ENCODE assay signal across 9 cellular contexts in the genomic region with DNA sequence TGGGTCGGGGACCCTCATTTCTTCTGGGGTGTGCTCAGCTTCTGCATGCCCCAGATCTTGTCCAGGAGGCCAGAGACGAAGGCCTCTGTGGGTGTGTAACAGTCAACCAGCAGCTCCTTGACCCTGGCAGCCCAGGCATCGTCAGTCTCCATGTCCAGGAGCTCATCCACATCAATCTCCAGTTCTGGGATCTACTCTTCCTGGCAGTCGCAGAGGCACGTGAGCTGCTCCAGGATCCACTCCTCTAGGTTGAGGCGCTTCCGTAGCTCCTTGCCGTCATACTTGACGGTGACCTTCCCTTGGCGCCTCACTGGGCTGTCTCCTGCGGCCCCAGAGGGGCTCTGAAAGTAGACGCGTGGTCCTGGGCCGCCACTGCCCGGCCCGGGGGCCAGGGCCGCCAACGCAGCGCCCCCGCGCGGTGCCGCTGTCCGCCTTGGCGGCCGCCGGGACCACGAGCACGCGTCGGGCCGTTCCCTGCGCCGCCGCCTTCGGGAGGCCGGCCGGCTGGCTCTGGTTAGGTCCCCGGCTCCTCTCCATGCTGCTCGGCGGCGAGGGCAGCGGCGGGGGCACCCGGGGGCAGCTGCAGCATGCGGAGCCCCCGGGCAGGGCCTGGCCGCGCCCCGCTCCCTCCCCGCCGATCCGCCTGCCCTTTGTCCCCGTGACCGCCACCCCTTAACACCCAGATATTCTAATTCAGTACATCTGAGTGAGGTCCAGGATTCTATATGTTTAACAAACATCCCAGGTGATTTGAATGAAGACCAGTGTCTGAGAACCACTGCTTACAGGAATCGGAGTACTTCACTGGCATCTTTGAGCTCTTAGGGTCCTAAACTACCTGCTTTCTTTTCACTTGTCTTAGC.
DNase-seq lines count a peak whose midpoint lies in the region; ATAC-seq and TF ChIP-seq lines count a peak whose summit lies in the region.
"Had no signal": no experiment of that assay in that cellular context is flagged by ENCODE, and none has a peak within 500 bp of the region (broad histone marks: within the 10 kb centered on the region; RNA-seq: fewer than 3 reads in every experiment).

No MANE protein-coding gene starts in this region.

- peak overlapping the region; percentile 91 for H3K4me2 ChIP-seq in MM.1S (ENCODE audit: low read depth, low read length)
- H3K4me2 ChIP-seq in Karpas-422 (ENCODE audit: low read depth, low read length, poor library complexity, severe bottlenecking) = no peak overlapping the region

- no peaks in the 10 kb centered on the region for H3F3A ChIP-seq in MM.1S (ENCODE audit: insufficient read depth, low read length)

- H3K9me2 ChIP-seq in MM.1S (replicated peaks; ENCODE audit: insufficient read depth, low read length) (no peaks in the 10 kb centered on the region), Karpas-422 (replicated peaks; ENCODE audit: insufficient read depth, low read length) (no peaks in the 10 kb centered on the region)

- peak overlapping the region; percentile 59 to 65 for H3K4me3 Mint-ChIP-seq in effector memory CD8-positive, alpha-beta T cell
- H3K4me3 Mint-ChIP-seq in naive thymus-derived CD8-positive, alpha-beta T cell = peak overlapping the region; percentile 44 to 77 (median 72)

- H3K27ac ChIP-seq in MM.1S (ENCODE audit: low read length) = no peak overlapping the region
- H3K27ac ChIP-seq in Karpas-422 (ENCODE audit: low read length) = no peak overlapping the region
- H3K27ac ChIP-seq: SJCRH30 had no signal

- POLR2A ChIA-PET in naive thymus-derived CD8-positive, alpha-beta T cell (lab: Charles Lee) = no interaction called here

- 0 out of 2 replicates have a peak, but pooled peaks cover 4% of the 10 kb centered on the region for H3K4me1 ChIP-seq in MM.1S (ENCODE audit: low read length)
- no peaks in the 10 kb centered on the region for H3K4me1 ChIP-seq in Karpas-422 (ENCODE audit: low read length)
- H3K4me1 ChIP-seq: SJCRH30 had no signal

- H3K36me3 ChIP-seq in MM.1S (replicated peaks; ENCODE audit: insufficient read depth, low read length) = no peaks in the 10 kb centered on the region
- H3K36me3 ChIP-seq in Karpas-422 (ENCODE audit: insufficient read depth, low read length) = no peaks in the 10 kb centered on the region
- H3K36me3 ChIP-seq: SJCRH30 had no signal

- H3K36me3 Mint-ChIP-seq in effector memory CD8-positive, alpha-beta T cell (ENCODE audit: insufficient read depth) = peaks cover 5% of the 10 kb centered on the region
- H3K36me3 Mint-ChIP-seq in naive thymus-derived CD8-positive, alpha-beta T cell = no peaks in the 10 kb centered on the region

- H3K9me3 Mint-ChIP-seq in effector memory CD8-positive, alpha-beta T cell = no peaks in the 10 kb centered on the region
- no peaks in the 10 kb centered on the region for H3K9me3 Mint-ChIP-seq in naive thymus-derived CD8-positive, alpha-beta T cell

- ATAC-seq in effector memory CD8-positive, alpha-beta T cell (replicated peaks) = peak; percentile 47
- ATAC-seq in naive thymus-derived CD8-positive, alpha-beta T cell = peak; percentile 50 to 64
- ATAC-seq in HG02763 (IDR thresholded peaks at IDR 0.05; ENCODE audit: unreplicated experiment) (no peak), HG03457 (IDR thresholded peaks at IDR 0.05; ENCODE audit: unreplicated experiment) (no peak)

- H3K9ac ChIP-seq in MM.1S (ENCODE audit: low read length) (peak overlapping the region; percentile 26; the same call in 1 of the 2 replicates), Karpas-422 (ENCODE audit: low read length) (no peak overlapping the region)

- H3K4me3 ChIP-seq in MM.1S (ENCODE audit: low read length) (peak overlapping the region; percentile 57), Karpas-422 (ENCODE audit: low read length) (no peak overlapping the region)
- H3K4me3 ChIP-seq: SJCRH30 had no signal

- H2AFZ ChIP-seq in MM.1S (ENCODE audit: low read length) (peak overlapping the region; percentile 89), Karpas-422 (ENCODE audit: low read length) (no peak overlapping the region)

- H3K27ac Mint-ChIP-seq in effector memory CD8-positive, alpha-beta T cell = no peak overlapping the region
- no peak overlapping the region for H3K27ac Mint-ChIP-seq in naive thymus-derived CD8-positive, alpha-beta T cell

- H3K79me2 ChIP-seq in MM.1S (ENCODE audit: low read length) = no peaks in the 10 kb centered on the region
- H3K79me2 ChIP-seq in Karpas-422 (ENCODE audit: low read length) = no peaks in the 10 kb centered on the region

- peaks cover 30 to 55% of the 10 kb centered on the region in 2 donors for H3K27me3 Mint-ChIP-seq in effector memory CD8-positive, alpha-beta T cell
- peaks cover 8 to 41% (median 33%) of the 10 kb centered on the region in 5 donors for H3K27me3 Mint-ChIP-seq in naive thymus-derived CD8-positive, alpha-beta T cell

- no peaks in the 10 kb centered on the region for H4K20me1 ChIP-seq in MM.1S (ENCODE audit: insufficient read depth, low read length)
- H4K20me1 ChIP-seq in Karpas-422 (ENCODE audit: insufficient read depth, low read depth, low read length) = no peaks in the 10 kb centered on the region

- TF ChIP-seq CTCF in MM.1S (IDR thresholded peaks at IDR 0.05; ENCODE audit: low read length) = peak; percentile 37

- H3K4me1 Mint-ChIP-seq in effector memory CD8-positive, alpha-beta T cell (ENCODE audit: low read depth in 2 of 2) = peaks cover 4% of the 10 kb centered on the region in 2 donors
- peaks cover 4 to 7% (median 4%) of the 10 kb centered on the region in 4 donors for H3K4me1 Mint-ChIP-seq in naive thymus-derived CD8-positive, alpha-beta T cell

- H3K9me3 ChIP-seq in MM.1S (replicated peaks; ENCODE audit: insufficient read depth, low read length) = no peaks in the 10 kb centered on the region
- no peaks in the 10 kb centered on the region for H3K9me3 ChIP-seq in Karpas-422 (ENCODE audit: low read length)
- H3K9me3 ChIP-seq: SJCRH30 had no signal

- no peaks in the 10 kb centered on the region for H3K27me3 ChIP-seq in MM.1S (replicated peaks; ENCODE audit: insufficient read depth, low read length)
- no peaks in the 10 kb centered on the region for H3K27me3 ChIP-seq in Karpas-422 (ENCODE audit: low read length)
- H3K27me3 ChIP-seq: SJCRH30 had no signal

- peak; percentile 77 for DNase-seq in COLO668 (lab: John Stamatoyannopoulos, UW; ENCODE audit: unreplicated experiment)
- DNase-seq in MM.1S = peak; percentile 36
- no peak for DNase-seq in effector memory CD8-positive, alpha-beta T cell
- no peak for DNase-seq in naive thymus-derived CD8-positive, alpha-beta T cell
- no peak for DNase-seq in AML-193 (lab: John Stamatoyannopoulos, UW)
- no peak for DNase-seq in Karpas-422
- DNase-seq: SJCRH30 had no signal

Comparison
In these comparisons a context has a peak if more than half of its experiments do, and no peak if none do; other contexts are left out.
1. DNase-seq: peak in COLO668 (single experiment) and MM.1S (single experiment); none in effector memory CD8-positive, alpha-beta T cell (0 of 3), naive thymus-derived CD8-positive, alpha-beta T cell (0 of 10), AML-193 (0 of 2) and Karpas-422 (single experiment).
2. ATAC-seq: peak in effector memory CD8-positive, alpha-beta T cell (single experiment) and naive thymus-derived CD8-positive, alpha-beta T cell (2 of 2); none in HG02763 (single experiment) and HG03457 (single experiment).